In the genomic region with DNA sequence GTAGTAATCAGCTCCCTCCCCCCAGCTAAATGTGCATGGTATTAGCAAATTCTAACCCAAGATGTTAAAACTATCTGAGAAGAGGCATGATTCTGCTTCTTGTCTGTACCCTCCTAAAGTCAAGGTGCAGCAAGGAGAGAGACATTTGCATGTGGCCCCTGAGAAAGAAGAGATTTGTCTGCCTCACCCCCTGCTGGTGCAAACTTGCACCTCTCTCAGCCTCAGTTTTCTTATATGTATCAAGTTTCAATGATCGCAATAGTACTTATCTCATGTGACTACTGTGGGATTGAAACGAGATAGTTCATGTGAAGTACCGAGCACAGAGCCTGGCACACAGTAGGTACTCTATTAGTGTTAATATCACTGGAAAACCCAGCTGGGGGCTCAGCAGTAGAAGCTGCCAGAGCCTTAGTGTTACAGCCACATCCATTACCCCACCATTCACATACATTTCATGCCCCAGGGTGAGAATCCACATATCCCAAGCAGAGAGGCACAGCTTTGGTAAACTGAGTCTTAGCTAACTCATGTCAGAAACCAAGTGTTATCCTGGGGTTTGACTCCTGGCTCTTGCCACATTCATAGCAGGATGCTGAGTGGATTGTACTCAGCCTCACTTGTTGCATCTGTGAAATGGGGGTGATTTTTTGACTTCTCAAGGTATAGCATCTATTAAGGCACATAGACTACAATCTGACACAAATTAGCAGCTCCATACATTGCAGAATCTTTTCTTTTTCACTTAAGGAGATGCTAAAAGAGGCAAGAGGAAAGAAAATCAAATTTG, we compare ENCODE assay signal across 8 cellular contexts. TPM values are rescaled to one million over a fixed set of nuclear protein-coding genes. Genes with fewer than 3 reads are reported as not detected.
DNase-seq lines count a peak whose midpoint lies in the region; ATAC-seq and TF ChIP-seq lines count a peak whose summit lies in the region.

No MANE protein-coding gene starts in this region.

- no peaks in the 10 kb centered on the region for H3K27me3 Mint-ChIP-seq in CD8-positive, alpha-beta T cell (ENCODE audit: low read depth)
- no peaks in the 10 kb centered on the region for H3K27me3 Mint-ChIP-seq in activated CD4-positive, alpha-beta memory T cell treated with anti-CD3 and anti-CD28 coated beads for 36 hours

- H3K27me3 ChIP-seq in CD8-positive, alpha-beta T cell (ENCODE audit: insufficient read depth, low read length), result no peaks in the 10 kb centered on the region
- H3K27me3 ChIP-seq in lower lobe of right lung (ENCODE audit: low read depth), result no peaks in the 10 kb centered on the region

- no peak overlapping the region for H3K4me3 ChIP-seq in CD8-positive, alpha-beta T cell (ENCODE audit: low read depth, low read length)
- H3K4me3 ChIP-seq in lower lobe of right lung, result no peak overlapping the region

- H3K9me3 ChIP-seq in CD8-positive, alpha-beta T cell (ENCODE audit: low read length), result no peaks in the 10 kb centered on the region
- H3K9me3 ChIP-seq in lower lobe of right lung, result no peaks in the 10 kb centered on the region

- H3K9me3 Mint-ChIP-seq in CD8-positive, alpha-beta T cell, result no peaks in the 10 kb centered on the region
- no peaks in the 10 kb centered on the region for H3K9me3 Mint-ChIP-seq in activated CD4-positive, alpha-beta memory T cell treated with anti-CD3 and anti-CD28 coated beads for 36 hours

- no peak for ATAC-seq in CD8-positive, alpha-beta T cell
- peak; percentile 36 for ATAC-seq in GM21717 (IDR thresholded peaks at IDR 0.05; ENCODE audit: unreplicated experiment)
- ATAC-seq in lower lobe of right lung, result no peak
- no peak for ATAC-seq in HG02623 (IDR thresholded peaks at IDR 0.05; ENCODE audit: unreplicated experiment)

- peak; percentile 53 for TF ChIP-seq CTCF in CD8-positive, alpha-beta T cell (IDR thresholded peaks at IDR 0.05)
- TF ChIP-seq CTCF in lower lobe of right lung (IDR thresholded peaks at IDR 0.05), result peak; percentile 18

- DNase-seq in CD8-positive, alpha-beta T cell, result peak in 4 of 7 experiments; percentile 39 to 66 (median 50)
- DNase-seq in activated CD4-positive, alpha-beta memory T cell treated with anti-CD3 and anti-CD28 coated beads for 36 hours, result peak; percentile 63
- DNase-seq in lower lobe of right lung, result no peak
- DNase-seq in DMS153 treated with DMSO at 0.1 percent for 48 hours (lab: John Stamatoyannopoulos, UW; ENCODE audit: unreplicated experiment), result no peak
- DNase-seq in putamen (ENCODE audit: low spot score), result no peak
- no peak for DNase-seq in amniotic stem cell (lab: John Stamatoyannopoulos, UW)

- H3K4me3 Mint-ChIP-seq in CD8-positive, alpha-beta T cell, result peak overlapping the region; percentile 46
- peak overlapping the region; percentile 1 for H3K4me3 Mint-ChIP-seq in activated CD4-positive, alpha-beta memory T cell treated with anti-CD3 and anti-CD28 coated beads for 36 hours

- peaks cover 57% of the 10 kb centered on the region for H3K36me3 Mint-ChIP-seq in CD8-positive, alpha-beta T cell
- H3K36me3 Mint-ChIP-seq in activated CD4-positive, alpha-beta memory T cell treated with anti-CD3 and anti-CD28 coated beads for 36 hours, result peaks cover 24% of the 10 kb centered on the region

- H3K36me3 ChIP-seq in CD8-positive, alpha-beta T cell (ENCODE audit: insufficient read depth, low read length), result no peaks in the 10 kb centered on the region
- H3K36me3 ChIP-seq in lower lobe of right lung, result no peaks in the 10 kb centered on the region

- CTCF ChIA-PET in CD8-positive, alpha-beta T cell (lab: Charles Lee), result interaction anchor here (0.7 to 8.9 kb wide), 25 partner anchors 8 to 237 kb away, joined by 3 to 92 read pairs (median 4); partner anchors contain the start of gene CD44
- CTCF ChIA-PET in activated CD4-positive, alpha-beta memory T cell treated with anti-CD3 and anti-CD28 coated beads for 36 hours (lab: Charles Lee), result interaction anchor here (0.8 to 7.7 kb wide), 15 partner anchors 9 to 237 kb away, joined by 3 to 113 read pairs (median 5); partner anchors contain the start of gene CD44

- peaks cover 100% of the 10 kb centered on the region for H3K4me1 Mint-ChIP-seq in CD8-positive, alpha-beta T cell (ENCODE audit: low read depth)
- peaks cover 99% of the 10 kb centered on the region for H3K4me1 Mint-ChIP-seq in activated CD4-positive, alpha-beta memory T cell treated with anti-CD3 and anti-CD28 coated beads for 36 hours (ENCODE audit: low read depth)

- POLR2A ChIA-PET in CD8-positive, alpha-beta T cell (lab: Charles Lee), result interaction anchor here (0.9 to 14.0 kb wide), 10 partner anchors 10 to 174 kb away, joined by 3 to 203 read pairs (median 4); partner anchors contain the start of gene CD44
- POLR2A ChIA-PET in activated CD4-positive, alpha-beta memory T cell treated with anti-CD3 and anti-CD28 coated beads for 36 hours (lab: Charles Lee), result interaction anchor here (1.0 to 4.3 kb wide), 7 partner anchors 10 to 151 kb away, joined by 3 to 65 read pairs (median 3); partner anchors contain the start of gene CD44

- H3K4me1 ChIP-seq in CD8-positive, alpha-beta T cell (ENCODE audit: insufficient read depth, low read length), result peaks cover 97% of the 10 kb centered on the region
- H3K4me1 ChIP-seq in lower lobe of right lung, result peaks cover 100% of the 10 kb centered on the region

- peak overlapping the region; percentile 96 for H3K27ac ChIP-seq in CD8-positive, alpha-beta T cell (ENCODE audit: low read depth, low read length)
- H3K27ac ChIP-seq in lower lobe of right lung, result peak overlapping the region; percentile 73

- intact Hi-C loops in CD8-positive, alpha-beta T cell (cut with DNase I, micrococcal nuclease), result loop anchor here (1.0 to 2.0 kb wide), 3 partner anchors 19 to 166 kb away; no protein-coding TSS in a partner anchor
- intact Hi-C loops in activated CD4-positive, alpha-beta memory T cell treated with anti-CD3 and anti-CD28 coated beads for 36 hours (cut with micrococcal nuclease), result loop anchor here (1.0 kb wide), 2 partner anchors 11 to 166 kb away; no protein-coding TSS in a partner anchor
- intact Hi-C loops in lower lobe of right lung (cut with DNase I), result no loop called here

- peak overlapping the region; percentile 100 for H3K27ac Mint-ChIP-seq in CD8-positive, alpha-beta T cell
- H3K27ac Mint-ChIP-seq in activated CD4-positive, alpha-beta memory T cell treated with anti-CD3 and anti-CD28 coated beads for 36 hours, result peak overlapping the region; percentile 99

RNA-seq across cellular contexts. Expression of gene CD44, which starts 24.9 kb away (rescaled TPM):
- total RNA-seq in CD8-positive, alpha-beta T cell, result 1,000 to 10,000 TPM; 1,070 to 1,104 TPM
- 100 to 1,000 TPM; 440 to 442 TPM for total RNA-seq in activated CD4-positive, alpha-beta memory T cell treated with anti-CD3 and anti-CD28 coated beads for 36 hours
- total RNA-seq in lower lobe of right lung, result 613 TPM

Comparison
In these comparisons a context has a peak if more than half of its experiments do, and no peak if none do; other contexts are left out.
1. DNase-seq: peak in CD8-positive, alpha-beta T cell (4 of 7) and activated CD4-positive, alpha-beta memory T cell treated with anti-CD3 and anti-CD28 coated beads for 36 hours (single experiment); none in lower lobe of right lung (single experiment), DMS153 treated with DMSO at 0.1 percent for 48 hours (single experiment), putamen (single experiment) and amniotic stem cell (single experiment).